17 cellular contexts compared by ENCODE assay signal in the genomic region with DNA sequence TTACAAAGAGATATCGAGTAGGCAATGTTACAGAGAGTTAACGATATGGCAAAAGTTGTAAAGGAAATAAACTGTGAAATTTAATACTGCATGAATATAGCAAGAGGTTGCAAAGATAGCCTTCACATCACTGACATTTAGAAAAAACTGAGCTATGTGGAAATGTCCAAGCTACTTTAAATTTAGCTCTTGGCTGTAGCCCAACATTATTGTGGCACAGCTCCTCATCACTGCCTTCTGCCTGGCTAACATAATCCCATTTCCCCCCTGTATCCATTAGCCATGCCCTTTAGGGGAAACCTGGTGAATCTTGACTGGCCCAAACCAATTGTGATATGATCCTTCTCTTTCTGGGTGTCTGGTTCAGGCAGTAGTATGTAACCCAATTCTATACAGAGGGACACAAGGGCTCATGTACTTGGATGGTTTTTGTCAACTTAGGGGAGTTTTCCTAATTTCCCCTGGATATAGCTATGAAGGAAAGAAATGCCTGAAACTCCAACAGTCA.
"Had no signal": no experiment of that assay in that cellular context is flagged by ENCODE, and none has a peak within 500 bp of the region (broad histone marks: within the 10 kb centered on the region; RNA-seq: fewer than 3 reads in every experiment).

No MANE protein-coding gene starts in this region.

- H3K36me3 ChIP-seq: ascending aorta, lower lobe of right lung, neutrophil, thyroid gland, uterus had no signal

- H3K27me3 ChIP-seq: ascending aorta, neutrophil, thyroid gland, uterus had no signal

- H3K27ac ChIP-seq: ascending aorta, coronary artery, lower lobe of right lung, neutrophil, thyroid gland, uterus had no signal

- H3K9me3 Mint-ChIP-seq: activated naive CD8-positive, alpha-beta T cell treated with anti-CD3 and anti-CD28 coated beads, Interleukin-2, amount 10 ng/mL, durations not matched to agents 7 days and 5 days; activated T-helper 2 cell treated with anti-CD3 and anti-CD28 coated beads, Interferon-gamma antibody, Interleukin-2, Interleukin-4, amounts not matched to agents 10 μg/mL and 5 μg/mL and 100 μg/mL, durations not matched to agents 14 hours and 24 hours and 36 hours; mesothelial cell of epicardium; naive B cell had no signal

- DNase-seq: activated CD4-positive, alpha-beta T cell treated with anti-CD3 and anti-CD28 coated beads for 1 hour; activated CD8-positive, alpha-beta memory T cell treated with anti-CD3 and anti-CD28 coated beads for 24 hours; activated naive CD8-positive, alpha-beta T cell treated with anti-CD3 and anti-CD28 coated beads, Interleukin-2, amount 10 ng/mL, durations not matched to agents 7 days and 5 days; effector CD4-positive, alpha-beta T cell; hippocampal formation; kidney glomerular epithelial cell; lower lobe of right lung; naive B cell; small intestine; T-helper 9 cell; thyroid gland; uterus had no signal

- FAIRE-seq: small intestine had no signal

- H3K9me3 ChIP-seq: ascending aorta, lower lobe of right lung, neutrophil, thyroid gland, uterus had no signal

- ATAC-seq: lower lobe of right lung had no signal

- H3K4me1 Mint-ChIP-seq: mesothelial cell of epicardium, naive B cell had no signal

- H3K4me3 Mint-ChIP-seq: activated naive CD8-positive, alpha-beta T cell treated with anti-CD3 and anti-CD28 coated beads, Interleukin-2, amount 10 ng/mL, durations not matched to agents 7 days and 5 days; mesothelial cell of epicardium; naive B cell had no signal

- H3K27ac Mint-ChIP-seq: activated naive CD8-positive, alpha-beta T cell treated with anti-CD3 and anti-CD28 coated beads, Interleukin-2, amount 10 ng/mL, durations not matched to agents 7 days and 5 days; activated T-helper 2 cell treated with anti-CD3 and anti-CD28 coated beads, Interferon-gamma antibody, Interleukin-2, Interleukin-4, amounts not matched to agents 10 μg/mL and 5 μg/mL and 100 μg/mL, durations not matched to agents 14 hours and 24 hours and 36 hours; mesothelial cell of epicardium; naive B cell had no signal

- H3K4me1 ChIP-seq: ascending aorta, lower lobe of right lung, thyroid gland, uterus had no signal

- H3K4me3 ChIP-seq: ascending aorta, coronary artery, lower lobe of right lung, thyroid gland, uterus had no signal

- H3K36me3 Mint-ChIP-seq: activated naive CD8-positive, alpha-beta T cell treated with anti-CD3 and anti-CD28 coated beads, Interleukin-2, amount 10 ng/mL, durations not matched to agents 7 days and 5 days; mesothelial cell of epicardium; naive B cell had no signal
